31 cellular contexts compared by ENCODE assay signal in the genomic region with DNA sequence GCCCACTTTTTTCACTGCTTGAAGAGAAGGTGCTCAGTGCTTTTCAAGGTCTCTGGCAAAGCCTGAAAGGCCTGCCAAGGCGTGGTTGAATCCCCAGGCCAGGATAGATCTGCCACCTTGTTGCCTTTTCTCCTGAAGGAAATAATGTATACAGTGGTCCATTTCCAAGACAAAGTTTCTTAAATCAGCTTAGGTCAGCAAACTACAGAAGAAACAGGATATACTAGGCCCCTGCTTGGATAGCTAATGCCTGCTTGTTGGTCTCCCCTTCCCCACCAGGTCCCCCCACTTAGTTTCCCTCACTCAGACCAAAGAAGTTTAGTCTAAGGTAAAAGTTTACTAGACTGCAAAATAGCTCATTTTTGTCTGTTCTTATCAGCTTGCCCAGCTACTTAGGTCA. TPM values are rescaled to one million over a fixed set of nuclear protein-coding genes. Genes with fewer than 3 reads are reported as not detected.
"Had no signal": no experiment of that assay in that cellular context is flagged by ENCODE, and none has a peak within 500 bp of the region (broad histone marks: within the 10 kb centered on the region; RNA-seq: fewer than 3 reads in every experiment).

No MANE protein-coding gene starts in this region.

- H3K27me3 ChIP-seq: brain microvascular endothelial cell, dorsolateral prefrontal cortex, esophagus muscularis mucosa, foreskin keratinocyte, gastrocnemius medialis, heart left ventricle had no signal

- H3K4me1 ChIP-seq: esophagus muscularis mucosa, foreskin keratinocyte, gastrocnemius medialis, heart left ventricle had no signal

- FAIRE-seq: astrocyte, bronchial epithelial cell had no signal

- DNase-seq: activated B cell treated with CpG ODN at 0.5 μM for 24 hours; activated CD4-positive, alpha-beta T cell treated with anti-CD3 and anti-CD28 coated beads for 48 hours; activated CD4-positive, alpha-beta T cell treated with anti-CD3 and anti-CD28 coated beads, Interleukin-2, amount 50 U/mL, for 1 hour; activated CD4-positive, alpha-beta T cell treated with anti-CD3 and anti-CD28 coated beads, Interleukin-2, amount 50 U/mL, for 48 hours; activated CD8-positive, alpha-beta memory T cell treated with anti-CD3 and anti-CD28 coated beads for 24 hours; activated CD8-positive, alpha-beta T cell treated with anti-CD3 and anti-CD28 coated beads for 36 hours; activated effector memory CD4-positive, alpha-beta T cell treated with Interleukin-2 at 50 U/mL for 16 hours; activated gamma-delta T cell treated with Interleukin-2 at 50 U/mL for 16 hours; activated naive CD4-positive, alpha-beta T cell treated with anti-CD3 and anti-CD28 coated beads, Interleukin-2, amount 50 U/mL, for 16 hours; activated naive CD4-positive, alpha-beta T cell treated with Interleukin-2 at 50 U/mL for 16 hours; activated T-cell treated with anti-CD3 and anti-CD28 coated beads, Interleukin-2, amount 50 U/mL, for 4 hours; amniotic stem cell; anterior cingulate cortex; brain microvascular endothelial cell; dorsolateral prefrontal cortex; effector memory CD4-positive, alpha-beta T cell; endodermal cell; erythroblast; foreskin keratinocyte; gastrocnemius medialis; glutamatergic neuron; heart left ventricle; T-helper 17 cell; T1000; WERI-Rb-1 had no signal

- H3K36me3 ChIP-seq: brain microvascular endothelial cell, esophagus muscularis mucosa, gastrocnemius medialis, heart left ventricle, WERI-Rb-1 had no signal

- H3K27ac ChIP-seq: brain microvascular endothelial cell, coronary artery, dorsolateral prefrontal cortex, esophagus muscularis mucosa, foreskin keratinocyte, gastrocnemius medialis, heart left ventricle, WERI-Rb-1 had no signal

- H3K4me3 ChIP-seq: coronary artery, dorsolateral prefrontal cortex, esophagus muscularis mucosa, gastrocnemius medialis, heart left ventricle had no signal

- H3K9me3 ChIP-seq: esophagus muscularis mucosa, gastrocnemius medialis, heart left ventricle had no signal

- ATAC-seq: activated CD4-positive, CD25-positive, alpha-beta regulatory T cell treated with anti-CD3 and anti-CD28 coated beads, Interleukin-2, amount 50 U/mL, for 24 hours; activated CD8-positive, alpha-beta T cell treated with anti-CD3 and anti-CD28 coated beads for 36 hours; activated T-cell treated with anti-CD3 and anti-CD28 coated beads, Interleukin-2, amount 50 U/mL, for 4 hours; activated T-helper 17 cell treated with anti-CD3 and anti-CD28 coated beads, Interleukin-2, amount 50 U/mL, for 72 hours; foreskin keratinocyte; gastrocnemius medialis; heart left ventricle; T-helper 17 cell had no signal

RNA-seq across cellular contexts. Expression of gene COL17A1, which starts 19.9 kb away (rescaled TPM):
- total RNA-seq: activated B cell treated with CpG ODN at 0.5 μM for 24 hours; activated CD8-positive, alpha-beta T cell treated with anti-CD3 and anti-CD28 coated beads for 36 hours; activated T-helper 17 cell treated with anti-CD3 and anti-CD28 coated beads, Interleukin-2, amount 50 U/mL, for 72 hours; T-helper 17 cell had no signal
